In genomic region chr5:73899055-73899454, GRCh38 we compare ENCODE assay signal across 9 cellular contexts.
DNase-seq lines count a peak whose midpoint lies in the region; ATAC-seq and TF ChIP-seq lines count a peak whose summit lies in the region.
"Had no signal": no experiment of that assay in that cellular context is flagged by ENCODE, and none has a peak within 500 bp of the region (broad histone marks: within the 10 kb centered on the region; RNA-seq: fewer than 3 reads in every experiment).

No MANE protein-coding gene starts in this region.

- ATAC-seq in activated CD4-positive, CD25-positive, alpha-beta regulatory T cell treated with anti-CD3 and anti-CD28 coated beads, Interleukin-2, amount 50 U/mL, for 24 hours = peak; percentile 41 to 63
- ATAC-seq in GM21447 (IDR thresholded peaks at IDR 0.05; ENCODE audit: unreplicated experiment) (peak; percentile 88), HG03432 (IDR thresholded peaks at IDR 0.05; ENCODE audit: unreplicated experiment) (peak; percentile 83)
- ATAC-seq: A549 had no signal

- peaks cover 0 to 48% of the 10 kb centered on the region in 2 experiments for H3K36me3 ChIP-seq in mesenchymal stem cell (ENCODE audit: control insufficient read depth in 1 of 2, insufficient read depth in 2 of 2, low read depth in 1 of 2, low read length in 2 of 2)

- no peaks in the 10 kb centered on the region for H3K27me3 ChIP-seq in mesenchymal stem cell (ENCODE audit: control insufficient read depth in 1 of 2, insufficient read depth in 1 of 2, low read length in 2 of 2)

- no peak overlapping the region for H2AK5ac ChIP-seq in mesenchymal stem cell (ENCODE audit: low read length, severe bottlenecking)

- peak overlapping the region in 1 of 2 experiments; percentile 24 for H3K18ac ChIP-seq in mesenchymal stem cell (ENCODE audit: low read depth in 1 of 2, low read length in 2 of 2)

- no peak for DNase-seq in activated CD4-positive, CD25-positive, alpha-beta regulatory T cell treated with anti-CD3 and anti-CD28 coated beads, Interleukin-2, amount 50 U/mL, for 72 hours
- DNase-seq in mesenchymal stem cell = no peak
- DNase-seq in central memory CD4-positive, alpha-beta T cell = no peak
- DNase-seq in HuH-7 (ENCODE audit: low spot score) = no peak
- DNase-seq in coronary artery (ENCODE audit: low spot score) = no peak

- no peak overlapping the region for H2AFZ ChIP-seq in mesenchymal stem cell (ENCODE audit: low read depth, low read length)

- no peak overlapping the region for H4K91ac ChIP-seq in mesenchymal stem cell (ENCODE audit: low read length)

- H3K9me3 ChIP-seq in mesenchymal stem cell (ENCODE audit: control insufficient read depth, low read length) = no peaks in the 10 kb centered on the region
- H3K9me3 ChIP-seq: A549 had no signal

- H3K14ac ChIP-seq in mesenchymal stem cell (ENCODE audit: low read length in 2 of 2) = no peak overlapping the region

- H2BK120ac ChIP-seq in mesenchymal stem cell (ENCODE audit: low read depth, low read length) = no peak overlapping the region

- no peak overlapping the region for H2BK5ac ChIP-seq in mesenchymal stem cell (ENCODE audit: low read depth, low read length, poor library complexity, severe bottlenecking)

- no peak overlapping the region for H3K9ac ChIP-seq in mesenchymal stem cell (ENCODE audit: low read length)

- no peak overlapping the region for H3K23ac ChIP-seq in mesenchymal stem cell (ENCODE audit: low read length in 2 of 2)

- peak overlapping the region; percentile 36 for H4K8ac ChIP-seq in mesenchymal stem cell (ENCODE audit: low read length)

- H3K4me2 ChIP-seq in mesenchymal stem cell (ENCODE audit: low read length, poor library complexity, severe bottlenecking) = no peak overlapping the region
- H3K4me2 ChIP-seq: A549 had no signal

- H3K4me1 ChIP-seq in mesenchymal stem cell (ENCODE audit: control insufficient read depth, insufficient read depth, low read depth, low read length) = peaks cover 5% of the 10 kb centered on the region

- no peak overlapping the region for H2BK12ac ChIP-seq in mesenchymal stem cell (ENCODE audit: low read length in 2 of 2)

- H3K27ac ChIP-seq in mesenchymal stem cell (ENCODE audit: low read length, poor library complexity, severe bottlenecking) (peak overlapping the region; percentile 5), coronary artery (no peak overlapping the region)
- H3K27ac ChIP-seq: A549 had no signal

- WGBS in mesenchymal stem cell = 94% methylated on average over 9 of the region's 9 CpGs

- peak overlapping the region; percentile 16 for H2BK15ac ChIP-seq in mesenchymal stem cell (ENCODE audit: low read depth, poor library complexity, severe bottlenecking)

- H3K4ac ChIP-seq in mesenchymal stem cell (ENCODE audit: low read depth in 1 of 2, low read length in 2 of 2) = no peak overlapping the region

- H3K4me3 ChIP-seq in mesenchymal stem cell (ENCODE audit: insufficient read depth in 1 of 2, low read depth in 1 of 2, low read length in 2 of 2) (no peak overlapping the region), coronary artery (no peak overlapping the region)
- H3K4me3 ChIP-seq: A549 had no signal

- peaks cover 29% of the 10 kb centered on the region for H3K79me1 ChIP-seq in mesenchymal stem cell (replicated peaks; ENCODE audit: low read length, poor library complexity, severe bottlenecking)

- TF ChIP-seq CTCF in coronary artery (IDR thresholded peaks at IDR 0.05) = no peak
